In the genomic region with DNA sequence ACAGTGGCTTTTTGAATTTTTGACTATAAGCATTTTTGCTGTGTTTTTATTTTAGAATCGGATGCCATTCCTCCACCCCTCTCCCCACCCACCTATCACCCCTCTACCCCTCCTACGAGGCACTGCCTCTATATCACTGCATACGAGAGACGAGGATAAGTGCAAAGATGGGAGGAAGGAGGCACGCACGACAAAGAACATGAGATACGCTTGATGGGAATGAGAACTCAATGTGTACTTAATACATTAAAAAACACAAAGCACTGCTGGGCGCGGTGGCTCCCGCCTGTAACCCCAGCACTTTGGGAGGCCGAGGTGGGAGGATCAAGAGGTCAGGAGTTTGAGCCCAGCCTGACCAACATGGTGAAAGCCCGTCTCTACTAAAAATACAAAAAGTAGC, we compare ENCODE assay signal across 3 cellular contexts. TPM values are rescaled to one million over a fixed set of nuclear protein-coding genes. Genes with fewer than 3 reads are reported as not detected.
"Had no signal": no experiment of that assay in that cellular context is flagged by ENCODE, and none has a peak within 500 bp of the region (broad histone marks: within the 10 kb centered on the region; RNA-seq: fewer than 3 reads in every experiment).

No MANE protein-coding gene starts in this region.

- H3K4me3 ChIP-seq: GM12878 had no signal

- ATAC-seq: GM12878 had no signal

- DNase-seq: GDM1, GF-D8 had no signal

RNA-seq across cellular contexts. Expression of gene USP43, which starts 8.8 kb away (rescaled TPM):
- total RNA-seq: GM12878 had no signal
